Comparison of ENCODE assay signal across 19 cellular contexts in genomic region chr5:52684056-52684455, GRCh38.
DNase-seq lines count a peak whose midpoint lies in the region; TF ChIP-seq lines count a peak whose summit lies in the region.
"Had no signal": no experiment of that assay in that cellular context is flagged by ENCODE, and none has a peak within 500 bp of the region (broad histone marks: within the 10 kb centered on the region; RNA-seq: fewer than 3 reads in every experiment).

No MANE protein-coding gene starts in this region.

- H3K9me2 ChIP-seq in GM23248 (ENCODE audit: insufficient read depth) = no peaks in the 10 kb centered on the region

- H3K27me3 ChIP-seq in GM23248 (replicated peaks; ENCODE audit: insufficient read depth) = no peaks in the 10 kb centered on the region
- H3K27me3 ChIP-seq in osteoblast (ENCODE audit: insufficient read depth, low read length) = no peaks in the 10 kb centered on the region

- H3K4me3 ChIP-seq in GM23248 (no peak overlapping the region), epithelial cell of proximal tubule (ENCODE audit: low read depth, low read length) (no peak overlapping the region), osteoblast (ENCODE audit: insufficient read depth, low read length) (no peak overlapping the region)
- H3K4me3 ChIP-seq: A549, GM23338 had no signal

- H3K4me2 ChIP-seq in GM23248 (ENCODE audit: unreplicated experiment) = no peak overlapping the region
- no peak overlapping the region for H3K4me2 ChIP-seq in osteoblast (ENCODE audit: insufficient read depth, low read length)
- H3K4me2 ChIP-seq: A549, GM23338 had no signal

- H3K9me3 ChIP-seq in GM23248 (ENCODE audit: low read depth) = no peaks in the 10 kb centered on the region
- H3K9me3 ChIP-seq in osteoblast (ENCODE audit: low read depth, low read length) = no peaks in the 10 kb centered on the region
- H3K9me3 ChIP-seq: A549 had no signal

- no peaks in the 10 kb centered on the region for H4K20me1 ChIP-seq in GM23248 (ENCODE audit: insufficient read depth)
- H4K20me1 ChIP-seq in osteoblast (ENCODE audit: insufficient read depth, low read length) = no peaks in the 10 kb centered on the region

- DNase-seq in AG08395 (ENCODE audit: low spot score) (peak; percentile 23), GM23248 (peak; percentile 14), epithelial cell of proximal tubule (ENCODE audit: low read depth) (peak; percentile 40), osteoblast (ENCODE audit: insufficient read length, low spot score, missing footprints) (peak; percentile 14), OCI-M1 (lab: John Stamatoyannopoulos, UW) (no peak), NCI-H1092 treated with DMSO at 0.1 percent for 48 hours (lab: John Stamatoyannopoulos, UW) (no peak), iPS-NIHi7 (ENCODE audit: extremely low spot score) (no peak)
- no peak for DNase-seq in NK-92 treated with Interleukin-12 subunit alpha and Interleukin-12 subunit beta, amount 100 ng/mL, for 24 hours (lab: John Stamatoyannopoulos, UW)
- DNase-seq: AML-193, KBM-7, NCI-H187, NCI-H2107, NCI-H2227 treated with DMSO at 0.1 percent for 48 hours, NCI-H510A treated with DMSO at 0.1 percent for 48 hours, NCI-H82, PC-3 had no signal

- 12 to 20% methylated on average over 1 of the region's 1 CpG for WGBS in GM23248 (ENCODE audit: low coverage in 1 of 2, low lambda C conversion rate in 2 of 2, missing lambda C conversion rate in 2 of 2), 2 experiments

- H3K9ac ChIP-seq in GM23248 = no peak overlapping the region

- no peak overlapping the region for H3K27ac ChIP-seq in GM23248
- H3K27ac ChIP-seq in osteoblast (ENCODE audit: low read depth, low read length) = no peak overlapping the region
- H3K27ac ChIP-seq: A549, C4-2B had no signal

- in situ Hi-C loops in GM23248 (cut with MboI) = no loop called here

- H3F3A ChIP-seq in GM23248 (ENCODE audit: insufficient read depth) = no peaks in the 10 kb centered on the region

- H3K4me1 ChIP-seq in GM23248 (ENCODE audit: insufficient read depth) (peaks cover 7% of the 10 kb centered on the region), osteoblast (ENCODE audit: insufficient read depth, low read length) (no peaks in the 10 kb centered on the region)
- H3K4me1 ChIP-seq: A549 had no signal

- H3K36me3 ChIP-seq in GM23248 (ENCODE audit: low read depth) (no peaks in the 10 kb centered on the region), osteoblast (ENCODE audit: insufficient read depth, low read length) (no peaks in the 10 kb centered on the region)

- H2AFZ ChIP-seq in GM23248 = no peak overlapping the region
- no peak overlapping the region for H2AFZ ChIP-seq in osteoblast (ENCODE audit: low read length)
- H2AFZ ChIP-seq: GM23338 had no signal

- H3K79me2 ChIP-seq in GM23248 (ENCODE audit: insufficient read depth) (no peaks in the 10 kb centered on the region), osteoblast (ENCODE audit: insufficient read depth, low read length) (no peaks in the 10 kb centered on the region)

- no peak for TF ChIP-seq CTCF in epithelial cell of proximal tubule (conservative IDR thresholded peaks at IDR 0.05; ENCODE audit: low read depth, low read length)
- TF ChIP-seq CTCF in osteoblast (IDR thresholded peaks at IDR 0.05; ENCODE audit: extremely low read depth, low read depth, low read length) = no peak

Comparison
In these comparisons a context has a peak if more than half of its experiments do, and no peak if none do; other contexts are left out.
1. DNase-seq: peak in AG08395 (single experiment), GM23248 (single experiment), epithelial cell of proximal tubule (single experiment) and osteoblast (single experiment); none in OCI-M1 (single experiment), NK-92 treated with Interleukin-12 subunit alpha and Interleukin-12 subunit beta, amount 100 ng/mL, for 24 hours (single experiment), NCI-H1092 treated with DMSO at 0.1 percent for 48 hours (single experiment) and iPS-NIHi7 (single experiment).